ENCODE assay signal across 1 cellular context in genomic region chr7:56046728-56047445, GRCh38.
TF ChIP-seq lines count a peak whose summit lies in the region.

No MANE protein-coding gene starts in this region.

TF ChIP-seq in HEK293, 187 proteins besides CTCF, POLR2A, EP300 and RAD21 (continued from another document):
- TF ChIP-seq PATZ1 (tag by site-specific recombination; IDR thresholded peaks at IDR 0.05): no peak
